Comparison of ENCODE assay signal across 1 cellular context in the genomic region with DNA sequence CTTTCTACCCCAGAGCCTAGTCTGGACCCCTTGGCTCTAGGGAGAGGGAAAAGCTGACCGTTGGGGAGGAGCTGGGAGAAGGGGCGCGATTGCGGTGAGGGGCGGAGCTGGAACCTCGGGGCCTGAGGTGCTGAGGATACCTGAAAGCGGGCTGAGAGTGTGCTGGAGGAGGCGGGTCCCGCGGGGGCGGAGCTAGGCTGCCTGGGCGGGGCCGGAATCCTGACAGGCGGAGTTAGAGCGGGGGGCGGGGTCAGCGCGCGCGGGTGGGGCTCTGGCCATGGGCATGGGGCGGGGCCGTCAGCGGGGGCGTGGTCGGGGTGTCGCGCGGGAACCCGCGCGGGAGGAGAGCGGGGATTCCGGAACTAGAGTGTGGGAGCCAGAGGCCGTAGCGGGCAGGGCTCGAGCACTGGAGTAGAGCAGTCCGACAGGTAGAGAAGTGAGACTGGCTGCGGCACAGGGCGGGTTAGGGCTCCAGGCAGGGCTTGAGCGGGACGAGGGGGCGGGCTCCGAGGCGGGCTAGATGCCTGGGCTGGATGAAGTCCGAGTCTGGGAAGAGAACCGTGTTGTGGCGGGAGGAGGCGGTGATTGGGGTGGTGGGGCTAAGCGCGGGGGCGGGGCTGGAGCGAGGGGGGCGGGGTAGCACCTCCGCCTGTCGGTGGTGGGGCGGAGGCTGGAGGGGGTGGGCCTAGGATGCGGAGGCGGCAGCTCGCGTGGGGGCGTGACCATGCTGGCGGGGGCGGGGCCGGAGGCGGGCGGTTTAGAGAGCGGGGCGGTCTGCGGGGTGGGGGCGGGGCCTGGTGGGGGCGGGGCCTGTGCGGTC.
TF ChIP-seq lines count a peak whose summit lies in the region.

Gene INAFM1 (plus strand): TSS at position 815 of the 820 bp plus-strand sequence. CDS start 35 bp downstream, outside the sequence.

TF ChIP-seq in K562, 482 proteins besides CTCF, POLR2A, EP300 and RAD21 (continued from another document and continues in another):
- TF ChIP-seq UBTF (IDR thresholded peaks at IDR 0.05; ENCODE audit: borderline replicate concordance in 1 of 2, low read depth in 2 of 2, low read length in 2 of 2) (0 out of 4 replicates have a peak, but pooled peaks of 1 of the 2 experiments have one; percentile 58), PURB (CRISPR knock-in tag; IDR thresholded peaks at IDR 0.05; ENCODE audit: low read depth) (no peak), HDAC1 (IDR thresholded peaks at IDR 0.05) (peak in 1 of 2 experiments; percentile 92; a peak in 2 of 4 replicates), STAG1 (CRISPR knock-in tag; IDR thresholded peaks at IDR 0.05; ENCODE audit: borderline replicate concordance) (no peak), ZKSCAN8 (CRISPR knock-in tag; IDR thresholded peaks at IDR 0.05) (no peak), ZMIZ1 (IDR thresholded peaks at IDR 0.05; ENCODE audit: low read depth in 2 of 2, low read length in 2 of 2) (0 out of 4 replicates have a peak, but pooled peaks of 1 of the 2 experiments have one; percentile 9), ZNF77 (CRISPR knock-in tag; IDR thresholded peaks at IDR 0.05) (no peak), ZNF398 (CRISPR knock-in tag; IDR thresholded peaks at IDR 0.05) (no peak), HEY1 (CRISPR knock-in tag; IDR thresholded peaks at IDR 0.05; ENCODE audit: borderline replicate concordance) (no peak), NBN (IDR thresholded peaks at IDR 0.05; ENCODE audit: low read depth) (peak; percentile 27; the same call in 1 of the 2 replicates), BRD9 (IDR thresholded peaks at IDR 0.05; ENCODE audit: low read depth, partially characterized antibody) (no peak), CBX2 (IDR thresholded peaks at IDR 0.05; ENCODE audit: insufficient read depth, low read length, poor library complexity, severe bottlenecking) (no peak), ZNF57 (CRISPR knock-in tag; IDR thresholded peaks at IDR 0.05) (peak; percentile 36; the same call in 1 of the 2 replicates), SIRT6 (IDR thresholded peaks at IDR 0.05; ENCODE audit: low read depth, low read length) (no peak), ZNF274 (IDR thresholded peaks at IDR 0.05; ENCODE audit: borderline replicate concordance, low read depth, low read length) (no peak), ETV1 (tag; conservative IDR thresholded peaks at IDR 0.05; ENCODE audit: low read depth) (peak; percentile 66), NFYB (IDR thresholded peaks at IDR 0.05; ENCODE audit: extremely low read depth, insufficient read length) (no peak), MLX (CRISPR knock-in tag; conservative IDR thresholded peaks at IDR 0.05) (no peak), ZKSCAN3 (CRISPR knock-in tag; IDR thresholded peaks at IDR 0.05) (no peak), MAZ (CRISPR knock-in tag; conservative IDR thresholded peaks at IDR 0.05 in 1 of 2, IDR thresholded peaks at IDR 0.05 in 1 of 2) (peak; percentile 36 to 65; a peak in 3 of 4 replicates), STAT5B (CRISPR knock-in tag; IDR thresholded peaks at IDR 0.05) (no peak), HIVEP1 (CRISPR knock-in tag; IDR thresholded peaks at IDR 0.05) (peak; percentile 73; the same call in 1 of the 2 replicates), SREBF2 (CRISPR knock-in tag; IDR thresholded peaks at IDR 0.05) (no peak), E2F3 (CRISPR knock-in tag; IDR thresholded peaks at IDR 0.05) (peak; percentile 78; the same call in 1 of the 2 replicates), SOX6 (IDR thresholded peaks at IDR 0.05) (no peak), NCOA2 (IDR thresholded peaks at IDR 0.05; ENCODE audit: partially characterized antibody in 2 of 2) (no peak), PRPF4 (IDR thresholded peaks at IDR 0.05; ENCODE audit: insufficient read depth, low read depth, low read length, poor library complexity, severe bottlenecking) (no peak), HDAC8 (tag; IDR thresholded peaks at IDR 0.05) (no peak), MECOM (CRISPR knock-in tag; IDR thresholded peaks at IDR 0.05) (no peak), MBD2 (IDR thresholded peaks at IDR 0.05; ENCODE audit: borderline replicate concordance, low read depth) (no peak)
- TF ChIP-seq, protein P1, sequence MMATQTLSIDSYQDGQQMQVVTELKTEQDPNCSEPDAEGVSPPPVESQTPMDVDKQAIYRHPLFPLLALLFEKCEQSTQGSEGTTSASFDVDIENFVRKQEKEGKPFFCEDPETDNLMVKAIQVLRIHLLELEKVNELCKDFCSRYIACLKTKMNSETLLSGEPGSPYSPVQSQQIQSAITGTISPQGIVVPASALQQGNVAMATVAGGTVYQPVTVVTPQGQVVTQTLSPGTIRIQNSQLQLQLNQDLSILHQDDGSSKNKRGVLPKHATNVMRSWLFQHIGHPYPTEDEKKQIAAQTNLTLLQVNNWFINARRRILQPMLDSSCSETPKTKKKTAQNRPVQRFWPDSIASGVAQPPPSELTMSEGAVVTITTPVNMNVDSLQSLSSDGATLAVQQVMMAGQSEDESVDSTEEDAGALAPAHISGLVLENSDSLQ (IDR thresholded peaks at IDR 0.05), result peak; percentile 66
- TF ChIP-seq, protein P2, sequence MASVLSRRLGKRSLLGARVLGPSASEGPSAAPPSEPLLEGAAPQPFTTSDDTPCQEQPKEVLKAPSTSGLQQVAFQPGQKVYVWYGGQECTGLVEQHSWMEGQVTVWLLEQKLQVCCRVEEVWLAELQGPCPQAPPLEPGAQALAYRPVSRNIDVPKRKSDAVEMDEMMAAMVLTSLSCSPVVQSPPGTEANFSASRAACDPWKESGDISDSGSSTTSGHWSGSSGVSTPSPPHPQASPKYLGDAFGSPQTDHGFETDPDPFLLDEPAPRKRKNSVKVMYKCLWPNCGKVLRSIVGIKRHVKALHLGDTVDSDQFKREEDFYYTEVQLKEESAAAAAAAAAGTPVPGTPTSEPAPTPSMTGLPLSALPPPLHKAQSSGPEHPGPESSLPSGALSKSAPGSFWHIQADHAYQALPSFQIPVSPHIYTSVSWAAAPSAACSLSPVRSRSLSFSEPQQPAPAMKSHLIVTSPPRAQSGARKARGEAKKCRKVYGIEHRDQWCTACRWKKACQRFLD (CRISPR knock-in tag; IDR thresholded peaks at IDR 0.05), result 0 out of 2 replicates have a peak, but pooled peaks have one; percentile 37
- TF ChIP-seq, protein P3, sequence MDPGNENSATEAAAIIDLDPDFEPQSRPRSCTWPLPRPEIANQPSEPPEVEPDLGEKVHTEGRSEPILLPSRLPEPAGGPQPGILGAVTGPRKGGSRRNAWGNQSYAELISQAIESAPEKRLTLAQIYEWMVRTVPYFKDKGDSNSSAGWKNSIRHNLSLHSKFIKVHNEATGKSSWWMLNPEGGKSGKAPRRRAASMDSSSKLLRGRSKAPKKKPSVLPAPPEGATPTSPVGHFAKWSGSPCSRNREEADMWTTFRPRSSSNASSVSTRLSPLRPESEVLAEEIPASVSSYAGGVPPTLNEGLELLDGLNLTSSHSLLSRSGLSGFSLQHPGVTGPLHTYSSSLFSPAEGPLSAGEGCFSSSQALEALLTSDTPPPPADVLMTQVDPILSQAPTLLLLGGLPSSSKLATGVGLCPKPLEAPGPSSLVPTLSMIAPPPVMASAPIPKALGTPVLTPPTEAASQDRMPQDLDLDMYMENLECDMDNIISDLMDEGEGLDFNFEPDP (CRISPR knock-in tag; IDR thresholded peaks at IDR 0.05), result peak; percentile 83; the same call in 1 of the 2 replicates
- TF ChIP-seq, protein P4, sequence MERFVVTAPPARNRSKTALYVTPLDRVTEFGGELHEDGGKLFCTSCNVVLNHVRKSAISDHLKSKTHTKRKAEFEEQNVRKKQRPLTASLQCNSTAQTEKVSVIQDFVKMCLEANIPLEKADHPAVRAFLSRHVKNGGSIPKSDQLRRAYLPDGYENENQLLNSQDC (CRISPR knock-in tag; IDR thresholded peaks at IDR 0.05), result no peak
- TF ChIP-seq, protein P5, sequence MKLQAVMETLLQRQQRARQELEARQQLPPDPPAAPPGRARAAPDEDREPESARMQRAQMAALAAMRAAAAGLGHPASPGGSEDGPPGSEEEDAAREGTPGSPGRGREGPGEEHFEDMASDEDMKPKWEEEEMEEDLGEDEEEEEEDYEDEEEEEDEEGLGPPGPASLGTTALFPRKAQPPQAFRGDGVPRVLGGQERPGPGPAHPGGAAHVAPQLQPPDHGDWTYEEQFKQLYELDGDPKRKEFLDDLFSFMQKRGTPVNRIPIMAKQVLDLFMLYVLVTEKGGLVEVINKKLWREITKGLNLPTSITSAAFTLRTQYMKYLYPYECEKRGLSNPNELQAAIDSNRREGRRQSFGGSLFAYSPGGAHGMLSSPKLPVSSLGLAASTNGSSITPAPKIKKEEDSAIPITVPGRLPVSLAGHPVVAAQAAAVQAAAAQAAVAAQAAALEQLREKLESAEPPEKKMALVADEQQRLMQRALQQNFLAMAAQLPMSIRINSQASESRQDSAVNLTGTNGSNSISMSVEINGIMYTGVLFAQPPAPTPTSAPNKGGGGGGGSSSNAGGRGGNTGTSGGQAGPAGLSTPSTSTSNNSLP (IDR thresholded peaks at IDR 0.05; ENCODE audit: borderline replicate concordance, low read depth, low read length), result no peak
- TF ChIP-seq, protein P6, sequence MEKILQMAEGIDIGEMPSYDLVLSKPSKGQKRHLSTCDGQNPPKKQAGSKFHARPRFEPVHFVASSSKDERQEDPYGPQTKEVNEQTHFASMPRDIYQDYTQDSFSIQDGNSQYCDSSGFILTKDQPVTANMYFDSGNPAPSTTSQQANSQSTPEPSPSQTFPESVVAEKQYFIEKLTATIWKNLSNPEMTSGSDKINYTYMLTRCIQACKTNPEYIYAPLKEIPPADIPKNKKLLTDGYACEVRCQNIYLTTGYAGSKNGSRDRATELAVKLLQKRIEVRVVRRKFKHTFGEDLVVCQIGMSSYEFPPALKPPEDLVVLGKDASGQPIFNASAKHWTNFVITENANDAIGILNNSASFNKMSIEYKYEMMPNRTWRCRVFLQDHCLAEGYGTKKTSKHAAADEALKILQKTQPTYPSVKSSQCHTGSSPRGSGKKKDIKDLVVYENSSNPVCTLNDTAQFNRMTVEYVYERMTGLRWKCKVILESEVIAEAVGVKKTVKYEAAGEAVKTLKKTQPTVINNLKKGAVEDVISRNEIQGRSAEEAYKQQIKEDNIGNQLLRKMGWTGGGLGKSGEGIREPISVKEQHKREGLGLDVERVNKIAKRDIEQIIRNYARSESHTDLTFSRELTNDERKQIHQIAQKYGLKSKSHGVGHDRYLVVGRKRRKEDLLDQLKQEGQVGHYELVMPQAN (IDR thresholded peaks at IDR 0.05; ENCODE audit: borderline replicate concordance), result peak; percentile 92
